Comparison of ENCODE assay signal across 12 cellular contexts in the genomic region with DNA sequence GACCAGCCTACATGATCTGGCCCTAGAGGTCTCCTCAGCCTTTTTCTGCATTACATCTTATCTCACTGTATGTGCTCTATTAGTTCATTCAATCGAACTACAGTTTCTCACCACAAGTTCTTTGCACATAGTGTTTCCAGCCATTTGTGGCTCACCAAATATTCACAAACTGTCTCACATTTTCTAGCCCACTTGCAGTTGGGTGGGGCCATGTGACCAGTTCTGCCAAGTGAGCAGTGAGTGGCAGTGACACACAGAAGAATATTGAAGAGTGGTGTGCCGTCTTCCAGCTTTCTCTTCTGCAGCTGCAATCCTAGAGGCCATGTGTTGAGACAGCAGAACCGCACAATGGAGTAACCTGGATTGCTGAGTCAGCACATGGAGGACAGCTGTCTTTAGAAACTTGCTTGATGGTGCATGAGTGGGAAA.
DNase-seq lines count a peak whose midpoint lies in the region; ATAC-seq and TF ChIP-seq lines count a peak whose summit lies in the region.
"Had no signal": no experiment of that assay in that cellular context is flagged by ENCODE, and none has a peak within 500 bp of the region (broad histone marks: within the 10 kb centered on the region; RNA-seq: fewer than 3 reads in every experiment).

No MANE protein-coding gene starts in this region.

- H3K79me2 ChIP-seq in MM.1S (ENCODE audit: low read length): no peaks in the 10 kb centered on the region

- no peak for TF ChIP-seq POLR2A in thyroid gland (IDR thresholded peaks at IDR 0.05)

- TF ChIP-seq CTCF in heart right ventricle (IDR thresholded peaks at IDR 0.05) (no peak), right atrium auricular region (IDR thresholded peaks at IDR 0.05) (no peak), MM.1S (IDR thresholded peaks at IDR 0.05; ENCODE audit: low read length) (no peak), thyroid gland (IDR thresholded peaks at IDR 0.05) (no peak), HFFc6 (IDR thresholded peaks at IDR 0.05) (no peak)

- H3F3A ChIP-seq in MM.1S (ENCODE audit: insufficient read depth, low read length): no peaks in the 10 kb centered on the region

- DNase-seq in heart right ventricle (no peak), right atrium auricular region (ENCODE audit: low spot score) (no peak), MM.1S (peak; percentile 38), left ventricle myocardium superior (no peak), thyroid gland (peak; percentile 24 to 25), NCI-H187 (lab: John Stamatoyannopoulos, UW) (no peak), pons (ENCODE audit: low spot score) (no peak), HFFc6 (no peak)
- DNase-seq: COR-L47, NCI-H2029 had no signal

- 59 to 69% methylated on average over 3 of the region's 3 CpGs for WGBS in heart right ventricle, 2 donors
- WGBS in thyroid gland, 2 donors: 54 to 74% methylated on average over 3 of the region's 3 CpGs

- no peaks in the 10 kb centered on the region for H4K20me1 ChIP-seq in MM.1S (ENCODE audit: insufficient read depth, low read length)

- H3K36me3 ChIP-seq in heart right ventricle (no peaks in the 10 kb centered on the region), right atrium auricular region (no peaks in the 10 kb centered on the region), MM.1S (replicated peaks; ENCODE audit: insufficient read depth, low read length) (no peaks in the 10 kb centered on the region), thyroid gland (no peaks in the 10 kb centered on the region)

- H3K36me3 Mint-ChIP-seq in HFFc6 (ENCODE audit: low read depth): no peaks in the 10 kb centered on the region
- H3K36me3 Mint-ChIP-seq: brain had no signal

- no peak overlapping the region for H3K27ac Mint-ChIP-seq in HFFc6

- H3K27me3 ChIP-seq in heart right ventricle: peaks cover 0 to 11% (median 0%) of the 10 kb centered on the region in 7 donors
- no peaks in the 10 kb centered on the region for H3K27me3 ChIP-seq in right atrium auricular region
- H3K27me3 ChIP-seq in MM.1S (replicated peaks; ENCODE audit: insufficient read depth, low read length): no peaks in the 10 kb centered on the region
- no peaks in the 10 kb centered on the region for H3K27me3 ChIP-seq in thyroid gland

- H3K27ac ChIP-seq in heart right ventricle: no peak overlapping the region
- no peak overlapping the region for H3K27ac ChIP-seq in right atrium auricular region
- no peak overlapping the region for H3K27ac ChIP-seq in MM.1S (ENCODE audit: low read length)
- H3K27ac ChIP-seq in thyroid gland: no peak overlapping the region

- intact Hi-C loops in heart right ventricle (cut with DNase I): no loop called here
- intact Hi-C loops in left ventricle myocardium superior (cut with micrococcal nuclease): no loop called here
- intact Hi-C loops in thyroid gland (cut with DNase I): no loop called here

- H3K9me3 Mint-ChIP-seq in HFFc6: no peaks in the 10 kb centered on the region; the same call in 1 of the 2 replicates
- H3K9me3 Mint-ChIP-seq: neural crest cell had no signal

- H3K9ac ChIP-seq in MM.1S (ENCODE audit: low read length): no peak overlapping the region

- H3K9me2 ChIP-seq in MM.1S (replicated peaks; ENCODE audit: insufficient read depth, low read length): no peaks in the 10 kb centered on the region

- H3K27me3 Mint-ChIP-seq in HFFc6 (ENCODE audit: insufficient read depth): no peaks in the 10 kb centered on the region; the same call in 1 of the 2 replicates
- H3K27me3 Mint-ChIP-seq: brain had no signal

- no peaks in the 10 kb centered on the region for H3K9me3 ChIP-seq in heart right ventricle
- no peaks in the 10 kb centered on the region for H3K9me3 ChIP-seq in right atrium auricular region
- no peaks in the 10 kb centered on the region for H3K9me3 ChIP-seq in MM.1S (replicated peaks; ENCODE audit: insufficient read depth, low read length)
- H3K9me3 ChIP-seq in thyroid gland: no peaks in the 10 kb centered on the region

- ATAC-seq in heart right ventricle: peak in 6 of 8 donors; percentile 30 to 61 (median 44)
- ATAC-seq in left ventricle myocardium superior: peak; percentile 52

- no peak overlapping the region for H3K4me2 ChIP-seq in MM.1S (ENCODE audit: low read depth, low read length)

- no peak overlapping the region for H3K4me3 ChIP-seq in heart right ventricle
- no peak overlapping the region for H3K4me3 ChIP-seq in right atrium auricular region
- H3K4me3 ChIP-seq in MM.1S (ENCODE audit: low read length): no peak overlapping the region
- no peak overlapping the region for H3K4me3 ChIP-seq in thyroid gland (replicated peaks in 1 of 3)

- H2AFZ ChIP-seq in MM.1S (ENCODE audit: low read length): no peak overlapping the region

- no peak overlapping the region for H3K4me3 Mint-ChIP-seq in HFFc6
- H3K4me3 Mint-ChIP-seq: brain, neural crest cell had no signal

- no peaks in the 10 kb centered on the region for H3K4me1 Mint-ChIP-seq in HFFc6 (ENCODE audit: low read depth)
- H3K4me1 Mint-ChIP-seq: neural crest cell had no signal

- H3K4me1 ChIP-seq in heart right ventricle (no peaks in the 10 kb centered on the region), right atrium auricular region (no peaks in the 10 kb centered on the region), MM.1S (ENCODE audit: low read length) (no peaks in the 10 kb centered on the region), thyroid gland (peaks cover 13 to 15% of the 10 kb centered on the region in 2 donors)

Comparison
In these comparisons a context has a peak if more than half of its experiments do, and no peak if none do; other contexts are left out.
1. DNase-seq: peak in MM.1S (single experiment) and thyroid gland (2 of 2); none in heart right ventricle (0 of 2), right atrium auricular region (single experiment), left ventricle myocardium superior (single experiment), NCI-H187 (0 of 2), pons (single experiment) and HFFc6 (single experiment).